In genomic region chr13:67147257-67148218, GRCh38 we compare ENCODE assay signal across 9 cellular contexts.
DNase-seq lines count a peak whose midpoint lies in the region; ATAC-seq and TF ChIP-seq lines count a peak whose summit lies in the region.
"Had no signal": no experiment of that assay in that cellular context is flagged by ENCODE, and none has a peak within 500 bp of the region (broad histone marks: within the 10 kb centered on the region; RNA-seq: fewer than 3 reads in every experiment).

No MANE protein-coding gene starts in this region.

- TF ChIP-seq EP300 in gastroesophageal sphincter (IDR thresholded peaks at IDR 0.05) = no peak

- DNase-seq in GM04503 (ENCODE audit: low read depth) = peak; percentile 2
- peak; percentile 73 for DNase-seq in pons (ENCODE audit: low spot score)
- DNase-seq in testis = no peak
- DNase-seq in GM10248 (ENCODE audit: extremely low spot score) = no peak
- DNase-seq: effector memory CD4-positive, alpha-beta T cell had no signal

- H3K9me3 ChIP-seq in gastroesophageal sphincter = no peaks in the 10 kb centered on the region
- no peaks in the 10 kb centered on the region for H3K9me3 ChIP-seq in testis

- POLR2A ChIA-PET in GM10248 (lab: Yijun Ruan, JAX) = no interaction called here

- 6 to 10% methylated on average over 7 of the region's 7 CpGs for WGBS in gastroesophageal sphincter (ENCODE audit: low coverage in 1 of 2), 2 donors
- 34 to 36% methylated on average over 7 of the region's 7 CpGs for WGBS in testis, 2 donors

- CTCF ChIA-PET in GM10248 (lab: Yijun Ruan, JAX) = interaction anchor here (1.1 kb wide), 1 partner anchor 11 kb away, joined by 3 read pairs; no protein-coding TSS in a partner anchor

- TF ChIP-seq CTCF in gastroesophageal sphincter (IDR thresholded peaks at IDR 0.05) (no peak), testis (IDR thresholded peaks at IDR 0.05) (no peak), GM10248 (IDR thresholded peaks at IDR 0.05; ENCODE audit: control extremely low read depth, extremely low read depth, low read depth, missing control alignments) (no peak)

- intact Hi-C loops in testis (cut with DNase I; ENCODE audit: low total_unique reads) = no loop called here

- TF ChIP-seq POLR2A in gastroesophageal sphincter (IDR thresholded peaks at IDR 0.05) (no peak), testis (IDR thresholded peaks at IDR 0.05) (no peak)

- H3K4me1 ChIP-seq in gastroesophageal sphincter (peaks cover 6 to 27% (median 6%) of the 10 kb centered on the region in 3 donors), testis (peaks cover 12% of the 10 kb centered on the region)

- H3K27me3 ChIP-seq in gastroesophageal sphincter = no peaks in the 10 kb centered on the region
- no peaks in the 10 kb centered on the region for H3K27me3 ChIP-seq in testis

- ATAC-seq in SK-N-SH treated with all-trans-retinoic acid at 6 μM for 48 hours (peak; percentile 88), gastroesophageal sphincter (no peak), HG03135 (IDR thresholded peaks at IDR 0.05; ENCODE audit: unreplicated experiment) (no peak), HG02884 (IDR thresholded peaks at IDR 0.05; ENCODE audit: unreplicated experiment) (no peak)

- H3K27ac ChIP-seq in gastroesophageal sphincter (peak overlapping the region; percentile 30 to 61 (median 48)), testis (no peak overlapping the region)

- H3K36me3 ChIP-seq in gastroesophageal sphincter (no peaks in the 10 kb centered on the region), testis (ENCODE audit: low read depth, missing control alignments) (no peaks in the 10 kb centered on the region)

- H3K4me3 ChIP-seq in gastroesophageal sphincter (no peak overlapping the region), testis (no peak overlapping the region)

TF ChIP-seq in SK-N-SH treated with all-trans-retinoic acid at 6 μM for 48 hours, 23 proteins besides CTCF, POLR2A, EP300 and RAD21:
- no peak for TF ChIP-seq ZNF8 (CRISPR knock-in tag; IDR thresholded peaks at IDR 0.05)
- TF ChIP-seq, protein P1, sequence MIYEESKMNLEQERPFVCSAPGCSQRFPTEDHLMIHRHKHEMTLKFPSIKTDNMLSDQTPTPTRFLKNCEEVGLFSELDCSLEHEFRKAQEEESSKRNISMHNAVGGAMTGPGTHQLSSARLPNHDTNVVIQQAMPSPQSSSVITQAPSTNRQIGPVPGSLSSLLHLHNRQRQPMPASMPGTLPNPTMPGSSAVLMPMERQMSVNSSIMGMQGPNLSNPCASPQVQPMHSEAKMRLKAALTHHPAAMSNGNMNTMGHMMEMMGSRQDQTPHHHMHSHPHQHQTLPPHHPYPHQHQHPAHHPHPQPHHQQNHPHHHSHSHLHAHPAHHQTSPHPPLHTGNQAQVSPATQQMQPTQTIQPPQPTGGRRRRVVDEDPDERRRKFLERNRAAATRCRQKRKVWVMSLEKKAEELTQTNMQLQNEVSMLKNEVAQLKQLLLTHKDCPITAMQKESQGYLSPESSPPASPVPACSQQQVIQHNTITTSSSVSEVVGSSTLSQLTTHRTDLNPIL (CRISPR knock-in tag; IDR thresholded peaks at IDR 0.05; ENCODE audit: low read depth) = 0 out of 2 replicates have a peak, but pooled peaks have one; percentile 38
- TF ChIP-seq SNAI2 (CRISPR knock-in tag; IDR thresholded peaks at IDR 0.05) = no peak
- peak; percentile 74 for TF ChIP-seq ISL1 (CRISPR knock-in tag; IDR thresholded peaks at IDR 0.05)

Comparison
In these comparisons a context has a peak if more than half of its experiments do, and no peak if none do; other contexts are left out.
1. DNase-seq: peak in GM04503 (single experiment) and pons (single experiment); none in testis (single experiment) and GM10248 (single experiment).
2. H3K27ac ChIP-seq: peak in gastroesophageal sphincter (4 of 4); none in testis (0 of 2).